In the genomic region with DNA sequence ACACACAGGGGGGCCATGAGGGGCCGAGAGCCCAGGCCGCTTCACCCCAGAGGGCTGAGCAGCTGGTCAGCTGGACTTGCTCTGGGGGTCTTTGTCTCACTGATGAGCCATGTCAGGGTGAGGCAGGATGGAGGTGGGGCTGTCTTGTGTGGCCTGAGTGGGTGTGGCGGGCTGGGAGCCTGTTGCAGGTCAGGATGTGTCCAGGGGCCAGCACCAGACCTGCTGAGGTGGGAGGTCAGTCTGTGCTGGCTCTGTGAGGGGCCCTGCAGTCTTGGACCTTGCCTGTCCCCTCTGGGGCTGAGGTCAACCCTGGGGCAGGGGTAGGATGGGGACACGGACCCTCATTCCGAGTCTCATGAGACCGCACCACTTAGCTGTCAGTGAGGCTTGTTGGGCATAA, we compare ENCODE assay signal across 29 cellular contexts. TPM values are rescaled to one million over a fixed set of nuclear protein-coding genes. Genes with fewer than 3 reads are reported as not detected.
DNase-seq lines count a peak whose midpoint lies in the region; ATAC-seq, FAIRE-seq and TF ChIP-seq lines count a peak whose summit lies in the region.
"Had no signal": no experiment of that assay in that cellular context is flagged by ENCODE, and none has a peak within 500 bp of the region (broad histone marks: within the 10 kb centered on the region; RNA-seq: fewer than 3 reads in every experiment).

No MANE protein-coding gene starts in this region.

- H3K36me3 ChIP-seq in HEK293 (ENCODE audit: control insufficient read depth in 2 of 2, insufficient read depth in 1 of 2, low read length in 2 of 2) (no peaks in the 10 kb centered on the region), mucosa of stomach (ENCODE audit: control insufficient read depth, insufficient read depth, low read length) (no peaks in the 10 kb centered on the region), transverse colon (no peaks in the 10 kb centered on the region), MM.1S (replicated peaks; ENCODE audit: insufficient read depth, low read length) (no peaks in the 10 kb centered on the region), kidney (ENCODE audit: control insufficient read depth in 1 of 2, insufficient read depth in 2 of 2, low read length in 2 of 2) (no peaks in the 10 kb centered on the region)
- H3K36me3 ChIP-seq: gastroesophageal sphincter had no signal

- H3K27ac Mint-ChIP-seq in dendritic cell treated with granulocyte-macrophage colony-stimulating factor and Interleukin-4, amounts not matched to agents 40 ng/mL and 50 ng/mL, for 4 days, result peak overlapping the region; percentile 96
- H3K27ac Mint-ChIP-seq: activated naive CD4-positive, alpha-beta T cell treated with anti-CD3 and anti-CD28 coated beads for 36 hours had no signal

- WGBS in transverse colon (ENCODE audit: low coverage in 1 of 2), 2 donors, result 88% methylated on average over 6 of the region's 6 CpGs; no CpG with 5 or more reads in 1 of the 2 donors

- H3K9me3 ChIP-seq in HEK293 (ENCODE audit: control insufficient read depth, insufficient read depth, low read depth, low read length) (no peaks in the 10 kb centered on the region), mucosa of stomach (ENCODE audit: control insufficient read depth, low read length) (no peaks in the 10 kb centered on the region), transverse colon (no peaks in the 10 kb centered on the region), MM.1S (replicated peaks; ENCODE audit: insufficient read depth, low read length) (no peaks in the 10 kb centered on the region), kidney (ENCODE audit: control insufficient read depth in 1 of 2, low read length in 2 of 2) (no peaks in the 10 kb centered on the region)
- H3K9me3 ChIP-seq: gastroesophageal sphincter, testis had no signal

- peaks cover 84% of the 10 kb centered on the region for H3K36me3 Mint-ChIP-seq in dendritic cell treated with granulocyte-macrophage colony-stimulating factor and Interleukin-4, amounts not matched to agents 40 ng/mL and 50 ng/mL, for 4 days (ENCODE audit: low read depth)

- H3K4me1 Mint-ChIP-seq in dendritic cell treated with granulocyte-macrophage colony-stimulating factor and Interleukin-4, amounts not matched to agents 40 ng/mL and 50 ng/mL, for 4 days (ENCODE audit: low read depth), result peaks cover 100% of the 10 kb centered on the region

- CTCF ChIA-PET in HEK293 (lab: Yijun Ruan, JAX), result interaction anchor here (0.6 kb wide), 1 partner anchor 137 kb away, joined by 6 read pairs; no protein-coding TSS in a partner anchor

- H3K4me3 ChIP-seq in HEK293 (ENCODE audit: low read depth, low read length) (no peak overlapping the region), mucosa of stomach (ENCODE audit: low read length) (no peak overlapping the region), transverse colon (no peak overlapping the region), MM.1S (ENCODE audit: low read length) (no peak overlapping the region), kidney (ENCODE audit: low read length in 2 of 2) (no peak overlapping the region)
- H3K4me3 ChIP-seq: coronary artery, gastroesophageal sphincter, SK-N-MC, testis had no signal

- H3K9me2 ChIP-seq in MM.1S (replicated peaks; ENCODE audit: insufficient read depth, low read length), result no peaks in the 10 kb centered on the region

- H3F3A ChIP-seq in MM.1S (ENCODE audit: insufficient read depth, low read length), result no peaks in the 10 kb centered on the region

- TF ChIP-seq POLR2A in transverse colon (IDR thresholded peaks at IDR 0.05), result no peak

- H3K9ac ChIP-seq in mucosa of stomach (ENCODE audit: low read length) (peak overlapping the region; percentile 25), MM.1S (ENCODE audit: low read length) (no peak overlapping the region), kidney (ENCODE audit: low read length in 2 of 2) (no peak overlapping the region)

- H3K27me3 Mint-ChIP-seq in dendritic cell treated with granulocyte-macrophage colony-stimulating factor and Interleukin-4, amounts not matched to agents 40 ng/mL and 50 ng/mL, for 4 days, result no peaks in the 10 kb centered on the region

- in situ Hi-C loops in transverse colon (cut with MboI; ENCODE audit: low pct_ligation_motif_present in 1 of 4, low pct_unique_long_range_greater_than_20kb in 1 of 4, low sequenced_read_pairs in 3 of 4), result no loop called here

- H3K4me2 ChIP-seq in MM.1S (ENCODE audit: low read depth, low read length), result no peak overlapping the region

- no peak for DNase-seq in transverse colon
- no peak for DNase-seq in stimulated activated CD4-positive, alpha-beta T cell treated with anti-CD3 and anti-CD28 coated beads, Interleukin-4, amount 100 ng/mL, for 24 hours
- no peak for DNase-seq in MM.1S
- DNase-seq in kidney, result no peak
- DNase-seq: activated CD4-positive, alpha-beta T cell treated with anti-CD3 and anti-CD28 coated beads, Interleukin-2, amount 10 ng/mL, durations not matched to agents 7 days and 5 days; activated naive CD4-positive, alpha-beta T cell treated with anti-CD3 and anti-CD28 coated beads for 36 hours; amniotic stem cell; DMS153; GF-D8; GOT3; Karpas-422; NCI-H1694 treated with DMSO at 0.1 percent for 48 hours; NCI-H2171; NCI-H524; NK-92 treated with Interleukin-12 subunit alpha and Interleukin-12 subunit beta, amount 100 ng/mL, for 24 hours; nucleus accumbens; testis had no signal

- H3K4me3 Mint-ChIP-seq in dendritic cell treated with granulocyte-macrophage colony-stimulating factor and Interleukin-4, amounts not matched to agents 40 ng/mL and 50 ng/mL, for 4 days, result no peak overlapping the region
- H3K4me3 Mint-ChIP-seq: activated CD4-positive, alpha-beta T cell treated with anti-CD3 and anti-CD28 coated beads, Interleukin-2, amount 10 ng/mL, durations not matched to agents 7 days and 5 days; activated naive CD4-positive, alpha-beta T cell treated with anti-CD3 and anti-CD28 coated beads for 36 hours had no signal

- H2AFZ ChIP-seq in MM.1S (ENCODE audit: low read length), result no peak overlapping the region

- H3K79me2 ChIP-seq in MM.1S (ENCODE audit: low read length), result no peaks in the 10 kb centered on the region

- H3K4me1 ChIP-seq in HEK293 (ENCODE audit: control insufficient read depth, insufficient read depth, low read length), result peaks cover 4% of the 10 kb centered on the region; the same call in 1 of the 2 replicates
- H3K4me1 ChIP-seq in mucosa of stomach (ENCODE audit: control insufficient read depth, insufficient read depth, low read length), result peaks cover 89% of the 10 kb centered on the region
- H3K4me1 ChIP-seq in transverse colon, result peaks cover 69 to 98% (median 88%) of the 10 kb centered on the region in 4 donors
- no peaks in the 10 kb centered on the region for H3K4me1 ChIP-seq in MM.1S (ENCODE audit: low read length)
- H3K4me1 ChIP-seq in kidney (ENCODE audit: control insufficient read depth in 1 of 2, insufficient read depth in 1 of 2, low read depth in 1 of 2, low read length in 2 of 2), result peaks cover 48 to 76% of the 10 kb centered on the region in 2 donors

- H3K27ac ChIP-seq in HEK293 (ENCODE audit: extremely low read depth, low read depth, low read length), result no peak overlapping the region
- H3K27ac ChIP-seq in transverse colon, result peak overlapping the region; percentile 54 to 80 (median 62)
- no peak overlapping the region for H3K27ac ChIP-seq in MM.1S (ENCODE audit: low read length)
- H3K27ac ChIP-seq in kidney (ENCODE audit: low read depth in 2 of 2, low read length in 2 of 2), result peak overlapping the region in 1 of 2 donors; percentile 57
- H3K27ac ChIP-seq: SK-N-MC, testis had no signal

- POLR2A ChIA-PET in HEK293 (lab: Yijun Ruan, JAX), result no interaction called here

- H3K27me3 ChIP-seq in mucosa of stomach (ENCODE audit: control insufficient read depth, insufficient read depth, low read length) (no peaks in the 10 kb centered on the region), transverse colon (no peaks in the 10 kb centered on the region), MM.1S (replicated peaks; ENCODE audit: insufficient read depth, low read length) (no peaks in the 10 kb centered on the region)
- H3K27me3 ChIP-seq: gastroesophageal sphincter, testis had no signal

- no peak for ATAC-seq in HG03196 (IDR thresholded peaks at IDR 0.05; ENCODE audit: unreplicated experiment)
- ATAC-seq: gastroesophageal sphincter had no signal

- intact Hi-C loops in dendritic cell treated with granulocyte-macrophage colony-stimulating factor and Interleukin-4, amounts not matched to agents 40 ng/mL and 50 ng/mL, for 4 days (cut with micrococcal nuclease), result loop anchor here (5.0 kb wide), 1 partner anchor 59 kb away; no protein-coding TSS in a partner anchor
- intact Hi-C loops in transverse colon (cut with DNase I; ENCODE audit: low total_unique reads) (no loop called here), kidney (cut with DNase I) (no loop called here)

- TF ChIP-seq EP300 in transverse colon (IDR thresholded peaks at IDR 0.05; ENCODE audit: low read depth), result no peak

- TF ChIP-seq CTCF in HEK293 (tag by site-specific recombination; IDR thresholded peaks at IDR 0.05) (no peak), transverse colon (IDR thresholded peaks at IDR 0.05) (no peak), MM.1S (IDR thresholded peaks at IDR 0.05; ENCODE audit: low read length) (no peak), kidney (IDR thresholded peaks at IDR 0.05; ENCODE audit: borderline replicate concordance, extremely low read depth, insufficient read depth) (no peak)

- H3K9me3 Mint-ChIP-seq in dendritic cell treated with granulocyte-macrophage colony-stimulating factor and Interleukin-4, amounts not matched to agents 40 ng/mL and 50 ng/mL, for 4 days, result no peaks in the 10 kb centered on the region
- H3K9me3 Mint-ChIP-seq: activated CD4-positive, alpha-beta T cell treated with anti-CD3 and anti-CD28 coated beads, Interleukin-2, amount 10 ng/mL, durations not matched to agents 7 days and 5 days; activated naive CD4-positive, alpha-beta T cell treated with anti-CD3 and anti-CD28 coated beads for 36 hours; T-helper 2 cell treated with Interferon-gamma antibody and Interleukin-4, amounts not matched to agents 5 μg/mL and 100 μg/mL, for 36 hours had no signal

- FAIRE-seq in kidney (lab: Jason Lieb, UNC), result no peak
- FAIRE-seq: bronchial epithelial cell, endometrium, islet of Langerhans, RCC 7860 had no signal

- H4K20me1 ChIP-seq in MM.1S (ENCODE audit: insufficient read depth, low read length), result no peaks in the 10 kb centered on the region

TF ChIP-seq in HEK293, 187 proteins besides CTCF, POLR2A, EP300 and RAD21:
- TF ChIP-seq KLF9 (tag by site-specific recombination; IDR thresholded peaks at IDR 0.05; ENCODE audit: low read depth), result peak; percentile 29; the same call in 1 of the 2 replicates
- TF ChIP-seq, protein P1, sequence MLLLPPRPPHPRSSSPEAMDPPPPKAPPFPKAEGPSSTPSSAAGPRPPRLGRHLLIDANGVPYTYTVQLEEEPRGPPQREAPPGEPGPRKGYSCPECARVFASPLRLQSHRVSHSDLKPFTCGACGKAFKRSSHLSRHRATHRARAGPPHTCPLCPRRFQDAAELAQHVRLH (tag by site-specific recombination; IDR thresholded peaks at IDR 0.05), result no peak

RNA-seq across cellular contexts. Expression of a gene that starts 56.9 kb away (rescaled TPM):
- total RNA-seq in transverse colon, result 10 to 100 TPM; 27.3 to 70.5 (median 58.6) TPM
- total RNA-seq in kidney, result 49.5 TPM
- 24.0 TPM for polyA plus RNA-seq in kidney (ENCODE audit: insufficient read depth, low read depth, low replicate concordance)

Comparison
In these comparisons a context has a peak if more than half of its experiments do, and no peak if none do; other contexts are left out.
1. H3K27ac ChIP-seq: peak in transverse colon (4 of 4); none in HEK293 (single experiment) and MM.1S (single experiment).